24 cellular contexts compared by ENCODE assay signal in genomic region chr10:99944860-99945259, GRCh38.
A peak's percentile ranks its signal among the peaks of the same experiment; 100 is the strongest.
DNase-seq lines count a peak whose midpoint lies in the region; ATAC-seq and TF ChIP-seq lines count a peak whose summit lies in the region.
"Had no signal": no experiment of that assay in that cellular context is flagged by ENCODE, and none has a peak within 500 bp of the region (broad histone marks: within the 10 kb centered on the region; RNA-seq: fewer than 3 reads in every experiment).

No MANE protein-coding gene starts in this region.

- TF ChIP-seq CTCF in PC-3 (conservative IDR thresholded peaks at IDR 0.05; ENCODE audit: low read depth, low read length) = no peak
- TF ChIP-seq CTCF in mammary epithelial cell (conservative IDR thresholded peaks at IDR 0.05 in 1 of 2, IDR thresholded peaks at IDR 0.05 in 1 of 2; ENCODE audit: extremely low read depth in 1 of 2, insufficient read depth in 1 of 2, low read depth in 1 of 2, low read length in 2 of 2) = no peak
- no peak for TF ChIP-seq CTCF in mesothelial cell of epicardium (IDR thresholded peaks at IDR 0.05; ENCODE audit: unreplicated experiment)
- no peak for TF ChIP-seq CTCF in endothelial cell (IDR thresholded peaks at IDR 0.05; ENCODE audit: unreplicated experiment)

- dilution Hi-C loops in mammary epithelial cell (cut with HindIII; ENCODE audit: low sequenced_read_pairs) = no loop called here

- CTCF ChIA-PET in PC-3 (lab: Charles Lee) (no interaction called here), mammary epithelial cell (lab: Charles Lee; ENCODE audit: low non-redundant PET) (interaction anchor here (0.8 kb wide), 1 partner anchor 21 kb away, joined by 6 read pairs; no protein-coding TSS in a partner anchor)

- no peak overlapping the region for H3K4me3 ChIP-seq in PC-3 (ENCODE audit: low read length)
- H3K4me3 ChIP-seq in mammary epithelial cell (replicated peaks in 1 of 3; ENCODE audit: insufficient read depth in 1 of 3, low read depth in 2 of 3, low read length in 3 of 3) = no peak overlapping the region
- no peak overlapping the region for H3K4me3 ChIP-seq in stomach smooth muscle (ENCODE audit: low read length in 2 of 2)
- H3K4me3 ChIP-seq: mucosa of descending colon, tibial artery had no signal

- H3K27me3 ChIP-seq in PC-3 (ENCODE audit: low read length) (no peaks in the 10 kb centered on the region), mammary epithelial cell (ENCODE audit: insufficient read depth, low read length) (no peaks in the 10 kb centered on the region), stomach smooth muscle (ENCODE audit: control insufficient read depth in 1 of 2, insufficient read depth in 2 of 2, low read length in 2 of 2) (no peaks in the 10 kb centered on the region)
- H3K27me3 ChIP-seq: neutrophil, tibial artery had no signal

- in situ Hi-C loops in mammary epithelial cell (cut with MboI; ENCODE audit: low sequenced_read_pairs in 2 of 2) = no loop called here

- DNase-seq in PC-3 (no peak), mammary epithelial cell (no peak), mesothelial cell of epicardium (ENCODE audit: low spot score in 2 of 2, unreplicated experiment in 2 of 2) (no peak), endothelial cell (ENCODE audit: low spot score) (no peak), HuH-7 (ENCODE audit: low spot score) (no peak)
- DNase-seq in stimulated activated CD4-positive, alpha-beta T cell treated with anti-CD3 and anti-CD28 coated beads, Interleukin-4, amount 100 ng/mL, for 1 hour = no peak
- DNase-seq: activated B cell treated with CpG ODN at 0.5 μM for 24 hours; activated CD4-positive, alpha-beta memory T cell treated with anti-CD3 and anti-CD28 coated beads for 36 hours; activated gamma-delta T cell; amniotic stem cell; CD8-positive, alpha-beta T cell; GOT3; KBM-7; mucosa of descending colon; NCI-H187; NCI-H82; OCI-M1 had no signal

- POLR2A ChIA-PET in PC-3 (lab: Charles Lee; ENCODE audit: unreplicated experiment) = no interaction called here

- H3K9ac ChIP-seq in PC-3 (ENCODE audit: low read length) (no peak overlapping the region), mammary epithelial cell (ENCODE audit: insufficient read depth, low read length) (no peak overlapping the region), stomach smooth muscle (ENCODE audit: low read length in 2 of 2) (no peak overlapping the region)

- H3K27ac ChIP-seq in PC-3 (ENCODE audit: low read length) = peak overlapping the region; percentile 18
- peak overlapping the region; percentile 82 for H3K27ac ChIP-seq in mammary epithelial cell (ENCODE audit: insufficient read depth, low read depth, low read length)
- H3K27ac ChIP-seq in stomach smooth muscle (ENCODE audit: low read length) = peak overlapping the region; percentile 59
- H3K27ac ChIP-seq: neutrophil, tibial artery had no signal

- H3K36me3 ChIP-seq in PC-3 (ENCODE audit: low read depth, low read length) (no peaks in the 10 kb centered on the region), mammary epithelial cell (ENCODE audit: insufficient read depth, low read length) (peaks cover 2% of the 10 kb centered on the region), stomach smooth muscle (ENCODE audit: control insufficient read depth in 2 of 2, insufficient read depth in 2 of 2, low read length in 2 of 2) (no peaks in the 10 kb centered on the region)
- H3K36me3 ChIP-seq: neutrophil, tibial artery had no signal

- H3K4me2 ChIP-seq in PC-3 (ENCODE audit: low read length) (no peak overlapping the region), mammary epithelial cell (ENCODE audit: insufficient read depth, low read depth, low read length) (no peak overlapping the region)

- H3K4me1 Mint-ChIP-seq in mesothelial cell of epicardium = peaks cover 34% of the 10 kb centered on the region
- H3K4me1 Mint-ChIP-seq in endothelial cell (ENCODE audit: unreplicated experiment) = no peaks in the 10 kb centered on the region

- intact Hi-C loops in PC-3 (cut with micrococcal nuclease) = loop anchor here (2.0 kb wide), 1 partner anchor 14 kb away; no protein-coding TSS in a partner anchor
- intact Hi-C loops in mammary epithelial cell (cut with micrococcal nuclease) = loop anchor here (1.0 kb wide), 1 partner anchor 23 kb away; no protein-coding TSS in a partner anchor

- no peaks in the 10 kb centered on the region for H3K9me3 ChIP-seq in PC-3 (ENCODE audit: low read length)
- H3K9me3 ChIP-seq in mammary epithelial cell (replicated peaks; ENCODE audit: insufficient read depth, low read length) = no peaks in the 10 kb centered on the region
- no peaks in the 10 kb centered on the region for H3K9me3 ChIP-seq in stomach smooth muscle (ENCODE audit: control insufficient read depth in 2 of 2, low read length in 2 of 2)
- H3K9me3 ChIP-seq: mucosa of descending colon, neutrophil, tibial artery had no signal

- H3K27me3 Mint-ChIP-seq in mesothelial cell of epicardium (ENCODE audit: low read depth) = no peaks in the 10 kb centered on the region
- no peaks in the 10 kb centered on the region for H3K27me3 Mint-ChIP-seq in endothelial cell (ENCODE audit: unreplicated experiment)
- H3K27me3 Mint-ChIP-seq: activated B cell treated with CpG ODN at 0.5 μM for 24 hours; activated CD4-positive, alpha-beta memory T cell treated with anti-CD3 and anti-CD28 coated beads for 36 hours; central memory CD8-positive, alpha-beta T cell had no signal

- H4K20me1 ChIP-seq in PC-3 (ENCODE audit: low read length) = no peaks in the 10 kb centered on the region; the same call in 1 of the 2 replicates
- no peaks in the 10 kb centered on the region for H4K20me1 ChIP-seq in mammary epithelial cell (ENCODE audit: insufficient read depth, low read length)

- H3K79me2 ChIP-seq in PC-3 (ENCODE audit: low read length) (peaks cover 44% of the 10 kb centered on the region), mammary epithelial cell (ENCODE audit: insufficient read depth, low read length) (peaks cover 93% of the 10 kb centered on the region)

- H3K36me3 Mint-ChIP-seq in mesothelial cell of epicardium = peaks cover 17% of the 10 kb centered on the region
- peaks cover 24% of the 10 kb centered on the region for H3K36me3 Mint-ChIP-seq in endothelial cell (ENCODE audit: low read depth, unreplicated experiment)
- H3K36me3 Mint-ChIP-seq: stimulated activated effector memory CD8-positive, alpha-beta T cell treated with anti-CD3 and anti-CD28 coated beads, Interleukin-12 subunit alpha, Interleukin-12 subunit beta, amount 100 ng/mL, for 72 hours had no signal

- no peak for ATAC-seq in PC-3
- no peak for ATAC-seq in HG03175 (IDR thresholded peaks at IDR 0.05; ENCODE audit: unreplicated experiment)
- ATAC-seq: CD8-positive, alpha-beta T cell; stimulated activated effector memory CD8-positive, alpha-beta T cell treated with anti-CD3 and anti-CD28 coated beads, Interleukin-12 subunit alpha, Interleukin-12 subunit beta, amount 100 ng/mL, for 72 hours had no signal

- BruUV-seq in PC-3 (replicated peaks; lab: Mats Ljungman, UMichigan) (no TSS peak), mammary epithelial cell (replicated peaks; lab: Mats Ljungman, UMichigan) (no TSS peak)

- H3F3A ChIP-seq in PC-3 (ENCODE audit: low read length, unreplicated experiment) = no peaks in the 10 kb centered on the region

- peaks cover 4% of the 10 kb centered on the region for H3K9me3 Mint-ChIP-seq in mesothelial cell of epicardium
- no peaks in the 10 kb centered on the region for H3K9me3 Mint-ChIP-seq in endothelial cell (ENCODE audit: unreplicated experiment)
- H3K9me3 Mint-ChIP-seq: activated B cell treated with CpG ODN at 0.5 μM for 24 hours; activated CD4-positive, alpha-beta memory T cell treated with anti-CD3 and anti-CD28 coated beads for 36 hours; CD8-positive, alpha-beta T cell; central memory CD8-positive, alpha-beta T cell; stimulated activated effector memory CD8-positive, alpha-beta T cell treated with anti-CD3 and anti-CD28 coated beads, Interleukin-12 subunit alpha, Interleukin-12 subunit beta, amount 100 ng/mL, for 72 hours; T-helper 2 cell treated with Interferon-gamma antibody and Interleukin-4, amounts not matched to agents 5 μg/mL and 100 μg/mL, for 36 hours had no signal

- H3K27ac Mint-ChIP-seq in mesothelial cell of epicardium = peak overlapping the region; percentile 68
- H3K27ac Mint-ChIP-seq in endothelial cell (ENCODE audit: unreplicated experiment) = no peak overlapping the region
- H3K27ac Mint-ChIP-seq: activated B cell treated with CpG ODN at 0.5 μM for 24 hours; activated CD4-positive, alpha-beta memory T cell treated with anti-CD3 and anti-CD28 coated beads for 36 hours; CD8-positive, alpha-beta T cell; stimulated activated effector memory CD8-positive, alpha-beta T cell treated with anti-CD3 and anti-CD28 coated beads, Interleukin-12 subunit alpha, Interleukin-12 subunit beta, amount 100 ng/mL, for 72 hours; T-helper 2 cell treated with Interferon-gamma antibody and Interleukin-4, amounts not matched to agents 5 μg/mL and 100 μg/mL, for 36 hours had no signal

- H3K4me3 Mint-ChIP-seq in mesothelial cell of epicardium (no peak overlapping the region), endothelial cell (ENCODE audit: unreplicated experiment) (no peak overlapping the region)
- H3K4me3 Mint-ChIP-seq: activated B cell treated with CpG ODN at 0.5 μM for 24 hours; activated CD4-positive, alpha-beta memory T cell treated with anti-CD3 and anti-CD28 coated beads for 36 hours; CD8-positive, alpha-beta T cell; central memory CD8-positive, alpha-beta T cell; stimulated activated effector memory CD8-positive, alpha-beta T cell treated with anti-CD3 and anti-CD28 coated beads, Interleukin-12 subunit alpha, Interleukin-12 subunit beta, amount 100 ng/mL, for 72 hours; T-helper 2 cell treated with Interferon-gamma antibody and Interleukin-4, amounts not matched to agents 5 μg/mL and 100 μg/mL, for 36 hours had no signal

- WGBS in mammary epithelial cell (ENCODE audit: low coverage, missing lambda C conversion rate) = 100% methylated on average over 2 of the region's 2 CpGs

- H2AFZ ChIP-seq in PC-3 (ENCODE audit: low read length) (no peak overlapping the region), mammary epithelial cell (ENCODE audit: low read depth, low read length) (no peak overlapping the region)

- H3K4me1 ChIP-seq in PC-3 (ENCODE audit: insufficient read depth, low read length) (peaks cover 21% of the 10 kb centered on the region), mammary epithelial cell (ENCODE audit: insufficient read depth, low read length) (peaks cover 13% of the 10 kb centered on the region), stomach smooth muscle (ENCODE audit: control insufficient read depth, insufficient read depth, low read length) (peaks cover 6% of the 10 kb centered on the region)
- H3K4me1 ChIP-seq: tibial artery had no signal

- no peaks in the 10 kb centered on the region for H3K9me2 ChIP-seq in PC-3 (replicated peaks; ENCODE audit: low read length)

Comparison
In these comparisons a context has a peak if more than half of its experiments do, and no peak if none do; other contexts are left out.
1. H3K27ac ChIP-seq: peak in every context shown above with its lines; median percentile 82 in mammary epithelial cell; 59 in stomach smooth muscle; 18 in PC-3.